In the genomic region with DNA sequence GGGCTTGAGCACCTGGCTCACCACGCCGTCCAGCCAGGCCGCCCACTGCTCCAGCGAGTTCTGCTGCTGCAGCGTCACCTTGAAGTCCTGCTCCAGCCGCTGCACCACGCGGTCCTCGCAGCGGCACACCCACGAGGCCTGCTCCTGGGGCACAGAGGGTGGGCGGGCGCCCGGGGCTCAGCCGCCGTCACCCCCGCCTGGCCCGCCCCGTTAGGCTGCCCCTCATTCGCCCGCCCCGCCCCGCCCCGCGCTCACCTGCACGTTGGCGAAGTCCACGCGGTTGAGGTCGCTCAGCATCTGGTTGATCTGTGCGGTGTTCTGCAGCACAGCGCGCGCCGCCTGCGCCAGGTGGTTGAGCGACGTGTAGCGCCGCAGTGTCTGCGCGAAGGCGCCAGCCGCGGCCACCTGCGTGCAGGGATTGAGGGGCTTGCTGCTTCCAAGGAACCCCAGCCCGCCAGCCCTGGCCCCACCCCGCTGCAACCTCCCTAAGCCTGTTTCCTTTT, we compare ENCODE assay signal across 22 cellular contexts. TPM values are rescaled to one million over a fixed set of nuclear protein-coding genes. Genes with fewer than 3 reads are reported as not detected.
A peak's percentile ranks its signal among the peaks of the same experiment; 100 is the strongest.
DNase-seq lines count a peak whose midpoint lies in the region; ATAC-seq and TF ChIP-seq lines count a peak whose summit lies in the region.
"Had no signal": no experiment of that assay in that cellular context is flagged by ENCODE, and none has a peak within 500 bp of the region (broad histone marks: within the 10 kb centered on the region; RNA-seq: fewer than 3 reads in every experiment).

No MANE protein-coding gene starts in this region.

- WGBS in endodermal cell (ENCODE audit: insufficient coverage in 1 of 2, insufficient read length in 1 of 2), 2 experiments, result 96% methylated on average over 26 to 48 of the region's 48 CpGs

- TF ChIP-seq RAD21 in neural cell (conservative IDR thresholded peaks at IDR 0.05), result no peak

- no peaks in the 10 kb centered on the region for H3K9me3 Mint-ChIP-seq in endodermal cell
- H3K9me3 Mint-ChIP-seq: activated naive CD4-positive, alpha-beta T cell treated with anti-CD3 and anti-CD28 coated beads, Interleukin-2, amount 50 U/mL, for 72 hours; nephron had no signal

- peaks cover 18% of the 10 kb centered on the region for H3K27me3 Mint-ChIP-seq in endodermal cell (ENCODE audit: insufficient read depth)
- H3K27me3 Mint-ChIP-seq: activated CD4-positive, alpha-beta T cell treated with anti-CD3 and anti-CD28 coated beads for 36 hours had no signal

- H3K4me3 ChIP-seq in HUES48 (ENCODE audit: low read depth, low read length) (peak overlapping the region; percentile 65), endodermal cell (ENCODE audit: low read length) (no peak overlapping the region), neural cell (ENCODE audit: low read length) (no peak overlapping the region), BE2C (ENCODE audit: low read depth, low read length) (no peak overlapping the region)
- H3K4me3 ChIP-seq: lung, spleen had no signal

- TF ChIP-seq EP300 in neural cell (conservative IDR thresholded peaks at IDR 0.05; ENCODE audit: poor library complexity, severe bottlenecking), result no peak

- H3K79me2 ChIP-seq in neural cell (replicated peaks; ENCODE audit: insufficient read depth, low read length), result no peaks in the 10 kb centered on the region
- H3K79me2 ChIP-seq: parathyroid adenoma had no signal

- H3K4me1 ChIP-seq in HUES48 (ENCODE audit: control insufficient read depth, insufficient read depth, low read length) (no peaks in the 10 kb centered on the region), endodermal cell (ENCODE audit: control insufficient read depth, insufficient read depth, low read length) (no peaks in the 10 kb centered on the region), BE2C (no peaks in the 10 kb centered on the region)
- H3K4me1 ChIP-seq: breast epithelium, parathyroid adenoma, right atrium auricular region, spleen had no signal

- H3K36me3 Mint-ChIP-seq in endodermal cell (ENCODE audit: low read depth), result peaks cover 39% of the 10 kb centered on the region
- H3K36me3 Mint-ChIP-seq: activated naive CD4-positive, alpha-beta T cell treated with anti-CD3 and anti-CD28 coated beads, Interleukin-2, amount 50 U/mL, for 72 hours had no signal

- H3K27me3 ChIP-seq in HUES48 (ENCODE audit: control insufficient read depth, insufficient read depth, low read length) (peaks cover 3% of the 10 kb centered on the region; the same call in 1 of the 2 replicates), endodermal cell (ENCODE audit: control insufficient read depth, insufficient read depth, low read length, poor library complexity, severe bottlenecking) (no peaks in the 10 kb centered on the region), neural cell (ENCODE audit: insufficient read depth, low read depth, low read length) (no peaks in the 10 kb centered on the region), BE2C (no peaks in the 10 kb centered on the region)
- H3K27me3 ChIP-seq: breast epithelium, right atrium auricular region, spleen had no signal

- H3K27ac Mint-ChIP-seq in endodermal cell, result no peak overlapping the region
- H3K27ac Mint-ChIP-seq: activated CD4-positive, alpha-beta T cell treated with anti-CD3 and anti-CD28 coated beads for 36 hours; activated naive CD4-positive, alpha-beta T cell treated with anti-CD3 and anti-CD28 coated beads, Interleukin-2, amount 50 U/mL, for 72 hours; nephron had no signal

- peaks cover 60% of the 10 kb centered on the region for H3K36me3 ChIP-seq in HUES48 (ENCODE audit: control insufficient read depth, insufficient read depth, low read length)
- H3K36me3 ChIP-seq in endodermal cell (ENCODE audit: control insufficient read depth, insufficient read depth, low read length), result peaks cover 34% of the 10 kb centered on the region
- no peaks in the 10 kb centered on the region for H3K36me3 ChIP-seq in neural cell (ENCODE audit: insufficient read depth, low read length)
- peaks cover 46% of the 10 kb centered on the region for H3K36me3 ChIP-seq in BE2C

- H3K27ac ChIP-seq in HUES48 (ENCODE audit: low read depth, low read length) (no peak overlapping the region), endodermal cell (ENCODE audit: low read depth, low read length) (no peak overlapping the region), neural cell (ENCODE audit: low read length) (no peak overlapping the region)
- H3K27ac ChIP-seq: breast epithelium, C4-2B, parathyroid adenoma, right atrium auricular region, spleen had no signal

- no peaks in the 10 kb centered on the region for H3K9me2 ChIP-seq in neural cell (ENCODE audit: insufficient read depth, low read length)

- H3K4me1 Mint-ChIP-seq in endodermal cell, result peaks cover 5% of the 10 kb centered on the region
- H3K4me1 Mint-ChIP-seq: activated CD4-positive, alpha-beta T cell treated with anti-CD3 and anti-CD28 coated beads for 36 hours had no signal

- peak; percentile 72 for DNase-seq in endodermal cell
- no peak for DNase-seq in NCI-H2107 (lab: John Stamatoyannopoulos, UW)
- DNase-seq in BE2C, result no peak
- DNase-seq: activated CD4-positive, alpha-beta T cell treated with anti-CD3 and anti-CD28 coated beads for 36 hours; activated T-cell treated with anti-CD3 and anti-CD28 coated beads for 4 hours; DMS79 treated with DMSO at 0.1 percent for 48 hours; NCI-H1436; NCI-H2081 treated with DMSO at 0.1 percent for 48 hours; NCI-H748 treated with DMSO at 0.1 percent for 48 hours; spleen had no signal

- peak overlapping the region; percentile 34 for H3K4me3 Mint-ChIP-seq in endodermal cell
- H3K4me3 Mint-ChIP-seq: activated CD4-positive, alpha-beta T cell treated with anti-CD3 and anti-CD28 coated beads for 36 hours; nephron had no signal

- ATAC-seq in HG03025 (IDR thresholded peaks at IDR 0.05; ENCODE audit: low FRiP score, unreplicated experiment), result no peak
- ATAC-seq: activated CD4-positive, alpha-beta T cell treated with anti-CD3 and anti-CD28 coated beads for 36 hours; activated naive CD4-positive, alpha-beta T cell treated with anti-CD3 and anti-CD28 coated beads, Interleukin-2, amount 50 U/mL, for 72 hours; HCT116 had no signal

- no peaks in the 10 kb centered on the region for H3F3A ChIP-seq in neural cell (ENCODE audit: insufficient read depth, low read length, poor library complexity, severe bottlenecking)

- H4K20me1 ChIP-seq in neural cell (ENCODE audit: insufficient read depth), result no peaks in the 10 kb centered on the region

- H3K9ac ChIP-seq in HUES48 (ENCODE audit: low read depth, low read length) (0 out of 2 replicates have a peak overlapping the region, but pooled peaks have one; percentile 63), endodermal cell (ENCODE audit: extremely low read depth, low read length, poor library complexity, severe bottlenecking) (no peak overlapping the region), neural cell (ENCODE audit: low read length) (no peak overlapping the region)
- H3K9ac ChIP-seq: parathyroid adenoma had no signal

- no peak overlapping the region for H2AFZ ChIP-seq in neural cell (ENCODE audit: low read depth, low read length)
- H2AFZ ChIP-seq: parathyroid adenoma had no signal

- H3K9me3 ChIP-seq in HUES48 (ENCODE audit: control insufficient read depth, insufficient read depth, low read length), result no peaks in the 10 kb centered on the region
- no peaks in the 10 kb centered on the region for H3K9me3 ChIP-seq in endodermal cell (ENCODE audit: control insufficient read depth, low read length)
- no peaks in the 10 kb centered on the region for H3K9me3 ChIP-seq in neural cell (ENCODE audit: low read length)
- H3K9me3 ChIP-seq in BE2C, result no peaks in the 10 kb centered on the region
- H3K9me3 ChIP-seq: breast epithelium, right atrium auricular region, spleen had no signal

- no peak overlapping the region for H3K4me2 ChIP-seq in neural cell (ENCODE audit: low read length)

- no peak for TF ChIP-seq CTCF in endodermal cell (conservative IDR thresholded peaks at IDR 0.05)
- TF ChIP-seq CTCF in neural cell (IDR thresholded peaks at IDR 0.05; ENCODE audit: poor library complexity, severe bottlenecking), result no peak
- no peak for TF ChIP-seq CTCF in BE2C (IDR thresholded peaks at IDR 0.05; ENCODE audit: low read depth, low read length)

TF ChIP-seq in neural cell, 6 proteins besides CTCF, POLR2A, EP300 and RAD21 (continues in another document):
- no peak for TF ChIP-seq MXI1 (conservative IDR thresholded peaks at IDR 0.05; ENCODE audit: poor library complexity, severe bottlenecking)

RNA-seq across cellular contexts. Expression of a gene that starts 11.3 kb away (rescaled TPM):
- 10 to 100 TPM; 62.4 to 72.9 TPM for total RNA-seq in endodermal cell
- polyA plus RNA-seq in endodermal cell (2013, experiment 1 of 2), result 55.3 TPM
- 50.7 TPM for polyA plus RNA-seq in endodermal cell (2013, experiment 2 of 2)
- polyA plus RNA-seq in neural cell, result 39.4 and 57.6 TPM in 2 replicates
- 27.4 and 27.8 TPM in 2 replicates for polyA minus RNA-seq in neural cell
- 160 TPM for polyA plus RNA-seq in BE2C (2012; ENCODE audit: insufficient read depth, insufficient read length, low read depth)

RNA-seq across cellular contexts. Expression of a gene that starts 25.4 kb away (rescaled TPM):
- under 1 TPM in 1 of 2 donors, not detected in 1; 0.29 TPM for total RNA-seq in endodermal cell
- 1.3 TPM for polyA plus RNA-seq in endodermal cell (2013, experiment 1 of 2)
- 3.0 TPM for polyA plus RNA-seq in endodermal cell (2013, experiment 2 of 2)
- polyA plus RNA-seq in neural cell, result not detected in 2 replicates
- not detected in 2 replicates for polyA minus RNA-seq in neural cell
- 1.9 TPM for polyA plus RNA-seq in BE2C (2012; ENCODE audit: insufficient read depth, insufficient read length, low read depth)
- total RNA-seq: T-helper 2 cell treated with Interferon-gamma antibody and Interleukin-4, amounts not matched to agents 100 ng/mL and 5 ng/mL, for 36 hours had no signal

RNA-seq across cellular contexts. Expression of a gene that starts 42.5 kb away (rescaled TPM):
- total RNA-seq in endodermal cell, result 10 to 100 TPM; 17.1 to 24.3 TPM
- 11.6 TPM for polyA plus RNA-seq in endodermal cell (2013, experiment 1 of 2)
- polyA plus RNA-seq in endodermal cell (2013, experiment 2 of 2), result 11.2 TPM
- 2.2 and 3.0 TPM in 2 replicates for polyA plus RNA-seq in neural cell
- 5.0 and 5.4 TPM in 2 replicates for polyA minus RNA-seq in neural cell
- polyA plus RNA-seq in BE2C (2012; ENCODE audit: insufficient read depth, insufficient read length, low read depth), result 19.7 TPM

RNA-seq across cellular contexts. Expression of a gene that starts 57.7 kb away (rescaled TPM):
- 10 to 100 TPM; 45.1 to 55.9 TPM for total RNA-seq in endodermal cell
- 24.2 TPM for polyA plus RNA-seq in endodermal cell (2013, experiment 1 of 2)
- 21.9 TPM for polyA plus RNA-seq in endodermal cell (2013, experiment 2 of 2)
- 24.5 and 26.9 TPM in 2 replicates for polyA plus RNA-seq in neural cell
- 10.7 and 11.1 TPM in 2 replicates for polyA minus RNA-seq in neural cell
- 20.2 TPM for polyA plus RNA-seq in BE2C (2012; ENCODE audit: insufficient read depth, insufficient read length, low read depth)

RNA-seq across cellular contexts. Expression of a gene that starts 57.7 kb away (rescaled TPM):
- total RNA-seq in endodermal cell, result 1 to 10 TPM; 4.4 to 7.4 TPM
- polyA plus RNA-seq in endodermal cell (2013, experiment 1 of 2), result 4.4 TPM
- 2.5 TPM for polyA plus RNA-seq in endodermal cell (2013, experiment 2 of 2)
- 6.2 and 8.5 TPM in 2 replicates for polyA plus RNA-seq in neural cell
- 5.1 and 5.2 TPM in 2 replicates for polyA minus RNA-seq in neural cell
- polyA plus RNA-seq in BE2C (2012; ENCODE audit: insufficient read depth, insufficient read length, low read depth), result 3.8 TPM
